11 cellular contexts compared by ENCODE assay signal in genomic region chr6:56690519-56691200, GRCh38. TPM values are rescaled to one million over a fixed set of nuclear protein-coding genes. Genes with fewer than 3 reads are reported as not detected.
A peak's percentile ranks its signal among the peaks of the same experiment; 100 is the strongest.
DNase-seq lines count a peak whose midpoint lies in the region; FAIRE-seq and TF ChIP-seq lines count a peak whose summit lies in the region.
"Had no signal": no experiment of that assay in that cellular context is flagged by ENCODE, and none has a peak within 500 bp of the region (broad histone marks: within the 10 kb centered on the region; RNA-seq: fewer than 3 reads in every experiment).

No MANE protein-coding gene starts in this region.

- TF ChIP-seq POLR2A in H54 (IDR thresholded peaks at IDR 0.05; ENCODE audit: low read depth, low read length), result no peak

- no peaks in the 10 kb centered on the region for H3K27me3 Mint-ChIP-seq in astrocyte (ENCODE audit: low read depth, unreplicated experiment)
- peaks cover 16% of the 10 kb centered on the region for H3K27me3 Mint-ChIP-seq in activated CD4-positive, alpha-beta T cell treated with anti-CD3 and anti-CD28 coated beads, Interleukin-2, amount 10 ng/mL, durations not matched to agents 24 days and 14 days
- H3K27me3 Mint-ChIP-seq in activated CD4-positive, alpha-beta T cell treated with anti-CD3 and anti-CD28 coated beads, Interleukin-2, amount 10 ng/mL, durations not matched to agents 7 days and 5 days, result peaks cover 5% of the 10 kb centered on the region

- H3K27ac ChIP-seq in astrocyte (ENCODE audit: low read depth, low read length) (peak overlapping the region; percentile 71), hepatocyte (peak overlapping the region; percentile 93), smooth muscle cell (ENCODE audit: low read depth) (peak overlapping the region; percentile 11)

- H3K9me3 ChIP-seq in astrocyte (ENCODE audit: insufficient read depth, low read depth, low read length), result no peaks in the 10 kb centered on the region
- H3K9me3 ChIP-seq in hepatocyte (ENCODE audit: low read depth), result no peaks in the 10 kb centered on the region
- H3K9me3 ChIP-seq in smooth muscle cell (replicated peaks; ENCODE audit: low read depth), result no peaks in the 10 kb centered on the region

- H3K36me3 ChIP-seq in astrocyte (ENCODE audit: insufficient read depth, low read length) (no peaks in the 10 kb centered on the region), hepatocyte (replicated peaks; ENCODE audit: insufficient read depth, low read depth) (no peaks in the 10 kb centered on the region), smooth muscle cell (ENCODE audit: low read depth) (no peaks in the 10 kb centered on the region)

- peaks cover 6% of the 10 kb centered on the region for H3K36me3 Mint-ChIP-seq in astrocyte (ENCODE audit: low read depth, unreplicated experiment)
- no peaks in the 10 kb centered on the region for H3K36me3 Mint-ChIP-seq in activated CD4-positive, alpha-beta T cell treated with anti-CD3 and anti-CD28 coated beads, Interleukin-2, amount 10 ng/mL, durations not matched to agents 24 days and 14 days (ENCODE audit: low read depth)
- no peaks in the 10 kb centered on the region for H3K36me3 Mint-ChIP-seq in activated CD4-positive, alpha-beta T cell treated with anti-CD3 and anti-CD28 coated beads, Interleukin-2, amount 10 ng/mL, durations not matched to agents 7 days and 5 days (ENCODE audit: low read depth)
- H3K36me3 Mint-ChIP-seq: naive thymus-derived CD4-positive, alpha-beta T cell had no signal

- H3K9me3 Mint-ChIP-seq in astrocyte (ENCODE audit: unreplicated experiment), result no peaks in the 10 kb centered on the region
- no peaks in the 10 kb centered on the region for H3K9me3 Mint-ChIP-seq in activated CD4-positive, alpha-beta T cell treated with anti-CD3 and anti-CD28 coated beads, Interleukin-2, amount 10 ng/mL, durations not matched to agents 24 days and 14 days
- no peaks in the 10 kb centered on the region for H3K9me3 Mint-ChIP-seq in activated CD4-positive, alpha-beta T cell treated with anti-CD3 and anti-CD28 coated beads, Interleukin-2, amount 10 ng/mL, durations not matched to agents 7 days and 5 days
- H3K9me3 Mint-ChIP-seq: naive thymus-derived CD4-positive, alpha-beta T cell had no signal

- peaks cover 56% of the 10 kb centered on the region for H3K79me2 ChIP-seq in astrocyte (ENCODE audit: insufficient read depth, low read length)
- H3K79me2 ChIP-seq in hepatocyte, result peaks cover 56% of the 10 kb centered on the region
- H3K79me2 ChIP-seq in smooth muscle cell (ENCODE audit: low read depth), result peaks cover 6% of the 10 kb centered on the region

- no peak overlapping the region for H2AFZ ChIP-seq in astrocyte (ENCODE audit: low read depth, low read length)
- no peak overlapping the region for H2AFZ ChIP-seq in hepatocyte
- H2AFZ ChIP-seq in smooth muscle cell (ENCODE audit: low read depth), result no peak overlapping the region

- no peaks in the 10 kb centered on the region for H3K9me2 ChIP-seq in hepatocyte (replicated peaks; ENCODE audit: insufficient read depth)

- no peaks in the 10 kb centered on the region for H4K20me1 ChIP-seq in astrocyte (ENCODE audit: insufficient read depth, low read length)
- H4K20me1 ChIP-seq in hepatocyte (ENCODE audit: insufficient read depth, poor library complexity, severe bottlenecking), result no peaks in the 10 kb centered on the region
- H4K20me1 ChIP-seq in smooth muscle cell (ENCODE audit: low read depth), result no peaks in the 10 kb centered on the region

- H3K27me3 ChIP-seq in astrocyte (ENCODE audit: insufficient read depth, low read length) (no peaks in the 10 kb centered on the region), hepatocyte (no peaks in the 10 kb centered on the region), smooth muscle cell (ENCODE audit: low read depth) (no peaks in the 10 kb centered on the region)

- peak overlapping the region; percentile 76 for H3K4me2 ChIP-seq in astrocyte (ENCODE audit: low read length)
- peak overlapping the region; percentile 68 for H3K4me2 ChIP-seq in hepatocyte
- peak overlapping the region; percentile 87 for H3K4me2 ChIP-seq in smooth muscle cell

- no peak for DNase-seq in H54 (ENCODE audit: insufficient read length, low spot score)
- DNase-seq in astrocyte (ENCODE audit: low read depth), result peak; percentile 86
- no peak for DNase-seq in hepatocyte (ENCODE audit: low spot score)
- DNase-seq in smooth muscle cell (lab: John Stamatoyannopoulos, UW; ENCODE audit: unreplicated experiment), result no peak
- no peak for DNase-seq in cerebellar cortex (ENCODE audit: low spot score)
- no peak for DNase-seq in activated CD4-positive, alpha-beta T cell treated with anti-CD3 and anti-CD28 coated beads, Interleukin-2, amount 10 ng/mL, durations not matched to agents 24 days and 14 days
- DNase-seq in DMS 273 treated with DMSO at 0.1 percent for 48 hours (lab: John Stamatoyannopoulos, UW), result no peak
- DNase-seq in activated CD4-positive, alpha-beta T cell treated with anti-CD3 and anti-CD28 coated beads, Interleukin-2, amount 10 ng/mL, durations not matched to agents 7 days and 5 days, result no peak
- DNase-seq: activated CD4-positive, alpha-beta T cell treated with anti-CD3 and anti-CD28 coated beads, Interleukin-2, amount 50 U/mL, for 1 hour; naive thymus-derived CD4-positive, alpha-beta T cell had no signal

- POLR2A ChIA-PET in activated CD4-positive, alpha-beta T cell treated with anti-CD3 and anti-CD28 coated beads, Interleukin-2, amount 10 ng/mL, durations not matched to agents 7 days and 5 days (lab: Charles Lee), result no interaction called here

- H3K27ac Mint-ChIP-seq in astrocyte (ENCODE audit: unreplicated experiment), result peak overlapping the region; percentile 70
- H3K27ac Mint-ChIP-seq in activated CD4-positive, alpha-beta T cell treated with anti-CD3 and anti-CD28 coated beads, Interleukin-2, amount 10 ng/mL, durations not matched to agents 24 days and 14 days, result no peak overlapping the region
- H3K27ac Mint-ChIP-seq in activated CD4-positive, alpha-beta T cell treated with anti-CD3 and anti-CD28 coated beads, Interleukin-2, amount 10 ng/mL, durations not matched to agents 7 days and 5 days, result no peak overlapping the region
- H3K27ac Mint-ChIP-seq: naive thymus-derived CD4-positive, alpha-beta T cell had no signal

- CTCF ChIA-PET in activated CD4-positive, alpha-beta T cell treated with anti-CD3 and anti-CD28 coated beads, Interleukin-2, amount 10 ng/mL, durations not matched to agents 7 days and 5 days (lab: Charles Lee), result no interaction called here

- peaks cover 8% of the 10 kb centered on the region for H3F3A ChIP-seq in smooth muscle cell (ENCODE audit: low read depth)

- no peak for TF ChIP-seq CTCF in astrocyte (IDR thresholded peaks at IDR 0.05; ENCODE audit: insufficient read depth, low read depth, low read length)
- no peak for TF ChIP-seq CTCF in hepatocyte (IDR thresholded peaks at IDR 0.05; ENCODE audit: poor library complexity)
- TF ChIP-seq CTCF in smooth muscle cell (IDR thresholded peaks at IDR 0.05; ENCODE audit: borderline replicate concordance, insufficient read depth, poor library complexity, severe bottlenecking), result no peak

- H3K9ac ChIP-seq in astrocyte (ENCODE audit: low read length) (peak overlapping the region; percentile 8), smooth muscle cell (ENCODE audit: low read depth) (no peak overlapping the region)

- peak; percentile 64 for FAIRE-seq in H54 (lab: Jason Lieb, UNC)
- FAIRE-seq in astrocyte (lab: Jason Lieb, UNC), result peak; percentile 97

- no peak overlapping the region for H3K4me3 Mint-ChIP-seq in astrocyte (ENCODE audit: unreplicated experiment)
- no peak overlapping the region for H3K4me3 Mint-ChIP-seq in activated CD4-positive, alpha-beta T cell treated with anti-CD3 and anti-CD28 coated beads, Interleukin-2, amount 10 ng/mL, durations not matched to agents 24 days and 14 days
- H3K4me3 Mint-ChIP-seq in activated CD4-positive, alpha-beta T cell treated with anti-CD3 and anti-CD28 coated beads, Interleukin-2, amount 10 ng/mL, durations not matched to agents 7 days and 5 days, result no peak overlapping the region
- H3K4me3 Mint-ChIP-seq: central memory CD8-positive, alpha-beta T cell; naive thymus-derived CD4-positive, alpha-beta T cell had no signal

- peaks cover 53% of the 10 kb centered on the region for H3K4me1 Mint-ChIP-seq in astrocyte (ENCODE audit: low read depth, unreplicated experiment)
- no peaks in the 10 kb centered on the region for H3K4me1 Mint-ChIP-seq in activated CD4-positive, alpha-beta T cell treated with anti-CD3 and anti-CD28 coated beads, Interleukin-2, amount 10 ng/mL, durations not matched to agents 24 days and 14 days
- no peaks in the 10 kb centered on the region for H3K4me1 Mint-ChIP-seq in activated CD4-positive, alpha-beta T cell treated with anti-CD3 and anti-CD28 coated beads, Interleukin-2, amount 10 ng/mL, durations not matched to agents 7 days and 5 days
- H3K4me1 Mint-ChIP-seq: central memory CD8-positive, alpha-beta T cell had no signal

- intact Hi-C loops in activated CD4-positive, alpha-beta T cell treated with anti-CD3 and anti-CD28 coated beads, Interleukin-2, amount 10 ng/mL, durations not matched to agents 24 days and 14 days (cut with micrococcal nuclease), result no loop called here

- WGBS in hepatocyte (ENCODE audit: low lambda C conversion rate, missing lambda C conversion rate), result 66% methylated on average over 4 of the region's 4 CpGs
- WGBS in smooth muscle cell (ENCODE audit: low lambda C conversion rate), result 75% methylated on average over 4 of the region's 4 CpGs

- H3K4me1 ChIP-seq in astrocyte (ENCODE audit: insufficient read depth, low read length) (peaks cover 45% of the 10 kb centered on the region), hepatocyte (ENCODE audit: insufficient read depth) (peaks cover 29% of the 10 kb centered on the region), smooth muscle cell (ENCODE audit: low read depth) (peaks cover 25% of the 10 kb centered on the region)

- peak overlapping the region; percentile 31 for H3K4me3 ChIP-seq in astrocyte (ENCODE audit: insufficient read depth, low read depth, low read length)
- H3K4me3 ChIP-seq in hepatocyte, result peak overlapping the region; percentile 14
- H3K4me3 ChIP-seq in smooth muscle cell, result peak overlapping the region; percentile 52

RNA-seq across cellular contexts. Expression of gene DST, which starts 48.0 kb away (rescaled TPM):
- total RNA-seq in astrocyte (352 and 442 TPM in 2 replicates), hepatocyte (369 and 396 TPM in 2 replicates), smooth muscle cell (157 and 186 TPM in 2 replicates)
- polyA plus RNA-seq in hepatocyte (103 and 131 TPM in 2 replicates), smooth muscle cell (17.1 and 48.0 TPM in 2 replicates)
- total RNA-seq in activated CD4-positive, alpha-beta T cell treated with anti-CD3 and anti-CD28 coated beads, Interleukin-2, amount 10 ng/mL, durations not matched to agents 24 days and 14 days, result 8.0 and 8.1 TPM in 2 replicates
- total RNA-seq in activated CD4-positive, alpha-beta T cell treated with anti-CD3 and anti-CD28 coated beads, Interleukin-2, amount 10 ng/mL, durations not matched to agents 7 days and 5 days, result 1 to 10 TPM; 3.1 to 4.4 TPM

Comparison
In these comparisons a context has a peak if more than half of its experiments do, and no peak if none do; other contexts are left out.
1. H3K27ac ChIP-seq: peak in every context shown above with its lines; median percentile 93 in hepatocyte; 71 in astrocyte; 11 in smooth muscle cell.
2. RNA of gene DST, which starts 48.0 kb away (total RNA-seq): 352 to 442 TPM in astrocyte, 369 to 396 TPM in hepatocyte and 157 to 186 TPM in smooth muscle cell; 8.0 to 8.1 TPM in activated CD4-positive, alpha-beta T cell treated with anti-CD3 and anti-CD28 coated beads, Interleukin-2, amount 10 ng/mL, durations not matched to agents 24 days and 14 days and 3.1 to 4.4 TPM in activated CD4-positive, alpha-beta T cell treated with anti-CD3 and anti-CD28 coated beads, Interleukin-2, amount 10 ng/mL, durations not matched to agents 7 days and 5 days; every median in the first group is over 10 times any median in the second.
3. Peak in every context shown above with its lines, with median percentiles within 50 percentile points of each other: H3K4me2 ChIP-seq and H3K4me3 ChIP-seq.